Comparison of ENCODE assay signal across 8 cellular contexts in genomic region chr6:57433790-57434189, GRCh38.
DNase-seq lines count a peak whose midpoint lies in the region; ATAC-seq and TF ChIP-seq lines count a peak whose summit lies in the region.
"Not testable (repeated sequence)": the region's sequence is repeated elsewhere in the genome, so short reads cannot be mapped to it uniquely, and the experiment has no call there.

No MANE protein-coding gene starts in this region.

- H3K4me3 ChIP-seq in ACC112 (ENCODE audit: low read depth, low read length) (peak overlapping the region; percentile 31; the same call in 1 of the 2 replicates), DOHH2 (ENCODE audit: low read length) (peak overlapping the region; percentile 39)

- not testable (repeated sequence) for H3K9me2 ChIP-seq in DOHH2 (replicated peaks; ENCODE audit: control insufficient read depth, low read length)

- peak overlapping the region in 2 of 3 donors; percentile 37 to 59 for H3K27ac Mint-ChIP-seq in IgD-negative memory B cell
- peak overlapping the region; percentile 30 for H3K27ac Mint-ChIP-seq in activated B cell treated with CpG ODN at 0.5 μM for 24 hours
- H3K27ac Mint-ChIP-seq in chondrocyte (ENCODE audit: unreplicated experiment), result peak overlapping the region; percentile 61
- H3K27ac Mint-ChIP-seq in immature natural killer cell, result peak overlapping the region; percentile 61 to 94 (median 82)
- H3K27ac Mint-ChIP-seq in natural killer cell, result peak overlapping the region; percentile 87 to 89
- H3K27ac Mint-ChIP-seq in stimulated activated effector memory CD8-positive, alpha-beta T cell treated with anti-CD3 and anti-CD28 coated beads, Interleukin-12 subunit alpha, Interleukin-12 subunit beta, amount 100 ng/mL, for 72 hours, result peak overlapping the region; percentile 64

- peak overlapping the region; percentile 57 for H3K4me2 ChIP-seq in DOHH2 (ENCODE audit: low read length)

- H3K27me3 ChIP-seq in ACC112 (ENCODE audit: insufficient read depth, low read length); DOHH2 (ENCODE audit: control insufficient read depth, low read length): not testable (repeated sequence)

- H3K9me3 Mint-ChIP-seq in IgD-negative memory B cell; activated B cell treated with CpG ODN at 0.5 μM for 24 hours; chondrocyte (ENCODE audit: low read depth); immature natural killer cell; natural killer cell; stimulated activated effector memory CD8-positive, alpha-beta T cell treated with anti-CD3 and anti-CD28 coated beads, Interleukin-12 subunit alpha, Interleukin-12 subunit beta, amount 100 ng/mL, for 72 hours: not testable (repeated sequence)

- not testable (repeated sequence) for H3F3A ChIP-seq in DOHH2 (ENCODE audit: control insufficient read depth, insufficient read depth)

- not testable (repeated sequence) for TF ChIP-seq CTCF in DOHH2 (IDR thresholded peaks at IDR 0.05; ENCODE audit: low read depth, low read length, poor library complexity, severe bottlenecking); activated B cell treated with CpG ODN at 0.5 μM for 24 hours (IDR thresholded peaks at IDR 0.05); chondrocyte (IDR thresholded peaks at IDR 0.05); natural killer cell (IDR thresholded peaks at IDR 0.05)

- H3K27ac ChIP-seq in ACC112 (ENCODE audit: low read depth, low read length) (peak overlapping the region; percentile 82), DOHH2 (ENCODE audit: low read depth, low read length) (peak overlapping the region; percentile 45)

- not testable (repeated sequence) for H3K36me3 ChIP-seq in ACC112 (ENCODE audit: insufficient read depth, low read length); DOHH2 (ENCODE audit: control insufficient read depth, low read length)

- H2AFZ ChIP-seq in ACC112 (ENCODE audit: low read length, unreplicated experiment), result not testable (repeated sequence)

- not testable (repeated sequence) for H3K27me3 Mint-ChIP-seq in IgD-negative memory B cell; activated B cell treated with CpG ODN at 0.5 μM for 24 hours; chondrocyte (ENCODE audit: low read depth); immature natural killer cell (ENCODE audit: low read depth in 3 of 3); natural killer cell (ENCODE audit: low read depth in 2 of 2)

- not testable (repeated sequence) for H4K20me1 ChIP-seq in DOHH2 (ENCODE audit: control insufficient read depth, insufficient read depth, low read depth, low read length)

- ATAC-seq in activated B cell treated with CpG ODN at 0.5 μM for 24 hours (ENCODE audit: low read depth); natural killer cell; stimulated activated effector memory CD8-positive, alpha-beta T cell treated with anti-CD3 and anti-CD28 coated beads, Interleukin-12 subunit alpha, Interleukin-12 subunit beta, amount 100 ng/mL, for 72 hours: not testable (repeated sequence)

- H3K4me1 ChIP-seq in ACC112 (ENCODE audit: control insufficient read depth, insufficient read depth, low read length, unreplicated experiment) (peaks cover 45% of the 10 kb centered on the region), DOHH2 (ENCODE audit: control insufficient read depth, low read length) (peaks cover 28% of the 10 kb centered on the region)

- DNase-seq in activated B cell treated with CpG ODN at 0.5 μM for 24 hours; chondrocyte (ENCODE audit: low spot score); immature natural killer cell; natural killer cell; stimulated activated effector memory CD8-positive, alpha-beta T cell treated with anti-CD3 and anti-CD28 coated beads, Interleukin-12 subunit alpha, Interleukin-12 subunit beta, amount 100 ng/mL, for 72 hours (ENCODE audit: low spot score in 2 of 2): not testable (repeated sequence)

- CTCF ChIA-PET in activated B cell treated with CpG ODN at 0.5 μM for 24 hours (lab: Charles Lee), result not testable (repeated sequence)

- peaks cover 39% of the 10 kb centered on the region for H3K79me2 ChIP-seq in ACC112 (ENCODE audit: control insufficient read depth, insufficient read depth, low read length, unreplicated experiment)
- not testable (repeated sequence) for H3K79me2 ChIP-seq in DOHH2 (ENCODE audit: control insufficient read depth, low read length)

- POLR2A ChIA-PET in activated B cell treated with CpG ODN at 0.5 μM for 24 hours (lab: Charles Lee), result not testable (repeated sequence)

- H3K4me1 Mint-ChIP-seq in IgD-negative memory B cell (peaks cover 26 to 44% (median 43%) of the 10 kb centered on the region in 3 donors), activated B cell treated with CpG ODN at 0.5 μM for 24 hours (peaks cover 63% of the 10 kb centered on the region), chondrocyte (ENCODE audit: low read depth) (peaks cover 48% of the 10 kb centered on the region), immature natural killer cell (peaks cover 53 to 56% of the 10 kb centered on the region in 2 donors), natural killer cell (peaks cover 49 to 59% of the 10 kb centered on the region in 2 donors)
- peaks cover 20% of the 10 kb centered on the region for H3K4me1 Mint-ChIP-seq in stimulated activated effector memory CD8-positive, alpha-beta T cell treated with anti-CD3 and anti-CD28 coated beads, Interleukin-12 subunit alpha, Interleukin-12 subunit beta, amount 100 ng/mL, for 72 hours

- H3K36me3 Mint-ChIP-seq in IgD-negative memory B cell; activated B cell treated with CpG ODN at 0.5 μM for 24 hours (ENCODE audit: low read depth); chondrocyte (ENCODE audit: low read depth); immature natural killer cell; natural killer cell; stimulated activated effector memory CD8-positive, alpha-beta T cell treated with anti-CD3 and anti-CD28 coated beads, Interleukin-12 subunit alpha, Interleukin-12 subunit beta, amount 100 ng/mL, for 72 hours: not testable (repeated sequence)

- H3K9me3 ChIP-seq in DOHH2 (ENCODE audit: control insufficient read depth, insufficient read depth, low read length), result not testable (repeated sequence)

- intact Hi-C loops in activated B cell treated with CpG ODN at 0.5 μM for 24 hours (cut with micrococcal nuclease); natural killer cell (cut with micrococcal nuclease): not testable (repeated sequence)

- H3K4me3 Mint-ChIP-seq in IgD-negative memory B cell (peak overlapping the region in 3 of 4 donors; percentile 16 to 84 (median 43)), immature natural killer cell (peak overlapping the region; percentile 74 to 82 (median 78)), natural killer cell (peak overlapping the region; percentile 82)
- not testable (repeated sequence) for H3K4me3 Mint-ChIP-seq in activated B cell treated with CpG ODN at 0.5 μM for 24 hours; chondrocyte (ENCODE audit: unreplicated experiment); stimulated activated effector memory CD8-positive, alpha-beta T cell treated with anti-CD3 and anti-CD28 coated beads, Interleukin-12 subunit alpha, Interleukin-12 subunit beta, amount 100 ng/mL, for 72 hours

Comparison
In these comparisons a context has a peak if more than half of its experiments do, and no peak if none do; other contexts are left out.
1. H3K27ac Mint-ChIP-seq: peak in every context shown above with its lines; median percentile 88 in natural killer cell; 82 in immature natural killer cell; 64 in stimulated activated effector memory CD8-positive, alpha-beta T cell treated with anti-CD3 and anti-CD28 coated beads, Interleukin-12 subunit alpha, Interleukin-12 subunit beta, amount 100 ng/mL, for 72 hours; 61 in chondrocyte; 48 in IgD-negative memory B cell; 30 in activated B cell treated with CpG ODN at 0.5 μM for 24 hours.